Comparison of ENCODE assay signal across 20 cellular contexts in genomic region chr5:19690978-19691377, GRCh38.
DNase-seq lines count a peak whose midpoint lies in the region; ATAC-seq, FAIRE-seq and TF ChIP-seq lines count a peak whose summit lies in the region.
"Had no signal": no experiment of that assay in that cellular context is flagged by ENCODE, and none has a peak within 500 bp of the region (broad histone marks: within the 10 kb centered on the region; RNA-seq: fewer than 3 reads in every experiment).

No MANE protein-coding gene starts in this region.

- no peak for TF ChIP-seq CTCF in D721Med (IDR thresholded peaks at IDR 0.05; ENCODE audit: insufficient read depth, missing control alignments)
- no peak for TF ChIP-seq CTCF in H9 (conservative IDR thresholded peaks at IDR 0.05)
- TF ChIP-seq CTCF in WTC11 (IDR thresholded peaks at IDR 0.05) = no peak
- no peak for TF ChIP-seq CTCF in prostate gland (IDR thresholded peaks at IDR 0.05)

- H3K36me3 Mint-ChIP-seq in H9 (ENCODE audit: insufficient read depth in 1 of 3, low read depth in 3 of 3) (peaks cover 10 to 27% (median 12%) of the 10 kb centered on the region in 3 experiments; a peak in 6 of 7 replicates), WTC11 (peaks cover 22% of the 10 kb centered on the region)
- no peaks in the 10 kb centered on the region for H3K36me3 Mint-ChIP-seq in activated CD8-positive, alpha-beta T cell treated with anti-CD3 and anti-CD28 coated beads, Interleukin-2, amount 10 ng/mL, durations not matched to agents 7 days and 5 days (ENCODE audit: low read depth)
- H3K36me3 Mint-ChIP-seq: CD8-positive, alpha-beta memory T cell had no signal

- H3K23me2 ChIP-seq in H9 (ENCODE audit: insufficient read length, low read depth, low read length, poor library complexity, severe bottlenecking) = no peaks in the 10 kb centered on the region

- H4K8ac ChIP-seq in H9 (replicated peaks; ENCODE audit: insufficient read length, low read depth, low read length) = no peak overlapping the region

- H3K79me2 ChIP-seq in H9 (ENCODE audit: insufficient read depth, low read length) = no peaks in the 10 kb centered on the region

- no peak overlapping the region for H3K4ac ChIP-seq in H9 (ENCODE audit: low read depth, low read length)

- no peak overlapping the region for H2AFZ ChIP-seq in H9 (ENCODE audit: low read length)
- H2AFZ ChIP-seq: GM23248 had no signal

- no peak overlapping the region for H2BK15ac ChIP-seq in H9 (ENCODE audit: low read depth, low read length)

- H3K27me3 ChIP-seq in H9 (ENCODE audit: insufficient read depth, low read length) (no peaks in the 10 kb centered on the region), prostate gland (replicated peaks; ENCODE audit: insufficient read depth) (no peaks in the 10 kb centered on the region)
- H3K27me3 ChIP-seq: BLaER1 treated with 17β-estradiol and CSF1 and Interleukin-3, amounts not matched to agents 10 nM and 100 nM had no signal

- H3K27ac ChIP-seq in H9 (ENCODE audit: insufficient read length, low read depth, low read length) (peak overlapping the region; percentile 57), prostate gland (no peak overlapping the region)
- H3K27ac ChIP-seq: BLaER1 treated with 17β-estradiol and CSF1 and Interleukin-3, amounts not matched to agents 10 nM and 100 nM; GM23248; HL-60; KMS-11 had no signal

- H3K4me1 ChIP-seq in H9 (ENCODE audit: insufficient read depth, low read length) (no peaks in the 10 kb centered on the region), prostate gland (replicated peaks) (no peaks in the 10 kb centered on the region)
- H3K4me1 ChIP-seq: HAP-1 had no signal

- H2BK5ac ChIP-seq in H9 (ENCODE audit: insufficient read length, low read length) = no peak overlapping the region

- H3T11ph ChIP-seq in H9 (ENCODE audit: low read length) = no peak overlapping the region

- H2BK12ac ChIP-seq in H9 (ENCODE audit: insufficient read length, low read depth, low read length) = no peak overlapping the region

- H3K27ac Mint-ChIP-seq in H9 = peak overlapping the region; percentile 30 to 96 (median 89); a peak in 5 of 7 replicates
- peak overlapping the region; percentile 86 for H3K27ac Mint-ChIP-seq in WTC11
- H3K27ac Mint-ChIP-seq in activated CD8-positive, alpha-beta T cell treated with anti-CD3 and anti-CD28 coated beads, Interleukin-2, amount 10 ng/mL, durations not matched to agents 7 days and 5 days = no peak overlapping the region
- H3K27ac Mint-ChIP-seq: B cell; CD8-positive, alpha-beta memory T cell had no signal

- peaks cover 9 to 15% of the 10 kb centered on the region in 2 experiments; a peak in 4 of 5 replicates for H3K9me3 Mint-ChIP-seq in H9
- peaks cover 30% of the 10 kb centered on the region for H3K9me3 Mint-ChIP-seq in WTC11
- H3K9me3 Mint-ChIP-seq in activated CD8-positive, alpha-beta T cell treated with anti-CD3 and anti-CD28 coated beads, Interleukin-2, amount 10 ng/mL, durations not matched to agents 7 days and 5 days (ENCODE audit: insufficient read depth) = peaks cover 8% of the 10 kb centered on the region

- no peaks in the 10 kb centered on the region for H3K36me3 ChIP-seq in prostate gland
- H3K36me3 ChIP-seq: BLaER1 treated with 17β-estradiol and CSF1 and Interleukin-3, amounts not matched to agents 10 nM and 100 nM; HAP-1 had no signal

- no peak overlapping the region for H3K4me3 Mint-ChIP-seq in H9
- H3K4me3 Mint-ChIP-seq in WTC11 = no peak overlapping the region
- no peak overlapping the region for H3K4me3 Mint-ChIP-seq in activated CD8-positive, alpha-beta T cell treated with anti-CD3 and anti-CD28 coated beads, Interleukin-2, amount 10 ng/mL, durations not matched to agents 7 days and 5 days
- H3K4me3 Mint-ChIP-seq: B cell; CD8-positive, alpha-beta memory T cell had no signal

- H3K9ac ChIP-seq in H9 (ENCODE audit: extremely low read depth, insufficient read length, low read length) = no peak overlapping the region
- H3K9ac ChIP-seq: BLaER1 treated with 17β-estradiol and CSF1 and Interleukin-3, amounts not matched to agents 10 nM and 100 nM; GM23248; KMS-11 had no signal

- H2BK20ac ChIP-seq in H9 (ENCODE audit: low read depth, low read length, poor library complexity, severe bottlenecking) = no peak overlapping the region

- ATAC-seq in WTC11 = peak; percentile 61
- no peak for ATAC-seq in activated CD8-positive, alpha-beta T cell treated with anti-CD3 and anti-CD28 coated beads, Interleukin-2, amount 10 ng/mL, durations not matched to agents 7 days and 5 days

- H2BK120ac ChIP-seq in H9 (ENCODE audit: low read depth, low read length, poor library complexity, severe bottlenecking) = no peak overlapping the region

- H3K9me3 ChIP-seq in H9 (ENCODE audit: control insufficient read depth, low read depth, low read length) = no peaks in the 10 kb centered on the region
- H3K9me3 ChIP-seq in prostate gland = no peaks in the 10 kb centered on the region
- H3K9me3 ChIP-seq: HAP-1 had no signal

- no peak overlapping the region for H3K4me3 ChIP-seq in prostate gland
- H3K4me3 ChIP-seq: BLaER1 treated with 17β-estradiol and CSF1 and Interleukin-3, amounts not matched to agents 10 nM and 100 nM; GM23248; HAP-1 had no signal

- H3K18ac ChIP-seq in H9 (ENCODE audit: insufficient read length, low read depth, low read length) = no peak overlapping the region

- no peaks in the 10 kb centered on the region for H3K79me1 ChIP-seq in H9 (ENCODE audit: insufficient read depth, low read depth, low read length, poor library complexity, severe bottlenecking)

- intact Hi-C loops in prostate gland (cut with DNase I) = no loop called here

- FAIRE-seq in D721Med (lab: Jason Lieb, UNC) = peak; percentile 84
- FAIRE-seq: G401.6, GM12891, GM19239 had no signal

- CTCF ChIA-PET in WTC11 (lab: Charles Lee) = no interaction called here
- CTCF ChIA-PET in activated CD8-positive, alpha-beta T cell treated with anti-CD3 and anti-CD28 coated beads, Interleukin-2, amount 10 ng/mL, durations not matched to agents 7 days and 5 days (lab: Charles Lee) = no interaction called here

- no peaks in the 10 kb centered on the region for H3K27me3 Mint-ChIP-seq in H9 (ENCODE audit: low read depth)
- H3K27me3 Mint-ChIP-seq in WTC11 (ENCODE audit: low read depth) = no peaks in the 10 kb centered on the region
- H3K27me3 Mint-ChIP-seq in activated CD8-positive, alpha-beta T cell treated with anti-CD3 and anti-CD28 coated beads, Interleukin-2, amount 10 ng/mL, durations not matched to agents 7 days and 5 days (ENCODE audit: low read depth) = no peaks in the 10 kb centered on the region
- H3K27me3 Mint-ChIP-seq: B cell; CD8-positive, alpha-beta memory T cell had no signal

- H2AK5ac ChIP-seq in H9 (ENCODE audit: insufficient read length, low read length) = no peak overlapping the region

- no peak overlapping the region for H4K5ac ChIP-seq in H9 (ENCODE audit: insufficient read length, low read depth, low read length)

- no peak overlapping the region for H3K56ac ChIP-seq in H9 (ENCODE audit: insufficient read length, low read depth, low read length)

- no peak for TF ChIP-seq POLR2A in prostate gland (IDR thresholded peaks at IDR 0.05)

- no peaks in the 10 kb centered on the region for H4K20me1 ChIP-seq in H9 (ENCODE audit: control insufficient read depth, insufficient read depth, insufficient read length)
- H4K20me1 ChIP-seq: BLaER1 treated with 17β-estradiol and CSF1 and Interleukin-3, amounts not matched to agents 10 nM and 100 nM had no signal

- H3K14ac ChIP-seq in H9 (ENCODE audit: insufficient read depth, low read length) = no peak overlapping the region

- DNase-seq in D721Med (ENCODE audit: insufficient read length, low spot score) = no peak
- DNase-seq in H9 = no peak
- no peak for DNase-seq in WTC11 (ENCODE audit: low spot score)
- peak; percentile 3 for DNase-seq in iPS DF 19.7 (ENCODE audit: low read depth, low spot score)
- no peak for DNase-seq in Ammon's horn (ENCODE audit: low spot score)
- DNase-seq in activated CD8-positive, alpha-beta T cell treated with anti-CD3 and anti-CD28 coated beads, Interleukin-2, amount 10 ng/mL, durations not matched to agents 7 days and 5 days = no peak
- DNase-seq in ecto neural progenitor cell (ENCODE audit: low spot score) = no peak
- DNase-seq in prostate gland (ENCODE audit: low spot score) = no peak
- DNase-seq: 8988T; CD8-positive, alpha-beta memory T cell; COR-L47; GM23248 had no signal

- POLR2A ChIA-PET in WTC11 (lab: Charles Lee) = no interaction called here
- POLR2A ChIA-PET in activated CD8-positive, alpha-beta T cell treated with anti-CD3 and anti-CD28 coated beads, Interleukin-2, amount 10 ng/mL, durations not matched to agents 7 days and 5 days (lab: Charles Lee) = no interaction called here

- no peak overlapping the region for H4K91ac ChIP-seq in H9 (ENCODE audit: insufficient read length, low read depth, low read length)

- no CpG with 5 or more reads among the region's 1 CpG for WGBS in H9 (ENCODE audit: extremely low coverage, insufficient read length, low lambda C conversion rate)
- 81% methylated on average over 1 of the region's 1 CpG for WGBS in prostate gland

- peaks cover 16 to 18% of the 10 kb centered on the region in 2 experiments for H3K4me1 Mint-ChIP-seq in H9
- H3K4me1 Mint-ChIP-seq in WTC11 = peaks cover 22% of the 10 kb centered on the region
- H3K4me1 Mint-ChIP-seq in activated CD8-positive, alpha-beta T cell treated with anti-CD3 and anti-CD28 coated beads, Interleukin-2, amount 10 ng/mL, durations not matched to agents 7 days and 5 days (ENCODE audit: low read depth) = no peaks in the 10 kb centered on the region
- H3K4me1 Mint-ChIP-seq: B cell; CD8-positive, alpha-beta memory T cell had no signal

- no peak overlapping the region for H3K4me2 ChIP-seq in H9 (ENCODE audit: insufficient read depth, insufficient read length, low read length)
- H3K4me2 ChIP-seq: BLaER1 treated with 17β-estradiol and CSF1 and Interleukin-3, amounts not matched to agents 10 nM and 100 nM; KMS-11 had no signal

- H3K23ac ChIP-seq in H9 (ENCODE audit: insufficient read length, low read depth, low read length) = no peak overlapping the region

TF ChIP-seq in WTC11, 78 proteins besides CTCF, POLR2A, EP300 and RAD21 (continues in another document):
- TF ChIP-seq ZNF512 (CRISPR knock-in tag; IDR thresholded peaks at IDR 0.05; ENCODE audit: borderline replicate concordance) = no peak
- no peak for TF ChIP-seq EMX1 (CRISPR knock-in tag; IDR thresholded peaks at IDR 0.05)
- TF ChIP-seq CBFB (CRISPR knock-in tag; IDR thresholded peaks at IDR 0.05; ENCODE audit: low read depth) = no peak
- no peak for TF ChIP-seq PRRX2 (CRISPR knock-in tag; IDR thresholded peaks at IDR 0.05)
- TF ChIP-seq NR1H2 (CRISPR knock-in tag; IDR thresholded peaks at IDR 0.05) = no peak
